8 cellular contexts compared by ENCODE assay signal in genomic region chr19:35693835-35694599, GRCh38. TPM values are rescaled to one million over a fixed set of nuclear protein-coding genes. Genes with fewer than 3 reads are reported as not detected.
DNase-seq lines count a peak whose midpoint lies in the region; ATAC-seq and TF ChIP-seq lines count a peak whose summit lies in the region.

No MANE protein-coding gene starts in this region.

- ATAC-seq in HG02571 (IDR thresholded peaks at IDR 0.05; ENCODE audit: unreplicated experiment) (peak; percentile 78), aorta (ENCODE audit: low FRiP score) (peak; percentile 96)

- no peak overlapping the region for H3K4me3 Mint-ChIP-seq in glutamatergic neuron (ENCODE audit: unreplicated experiment)

- H3K27ac ChIP-seq in SK-N-MC (no peak overlapping the region), prostate gland (no peak overlapping the region), aorta (ENCODE audit: low read depth in 1 of 2, low read length in 2 of 2) (no peak overlapping the region)

- TF ChIP-seq CTCF in glutamatergic neuron (IDR thresholded peaks at IDR 0.05; ENCODE audit: partially characterized antibody, unreplicated experiment) (peak; percentile 84), prostate gland (IDR thresholded peaks at IDR 0.05) (peak; percentile 75 to 97 (median 96))

- H3K4me3 ChIP-seq in SK-N-MC = no peak overlapping the region
- no peak overlapping the region for H3K4me3 ChIP-seq in prostate gland
- H3K4me3 ChIP-seq in aorta (ENCODE audit: low read length in 2 of 2) = no peak overlapping the region

- no peaks in the 10 kb centered on the region for H3K4me1 ChIP-seq in prostate gland (replicated peaks)
- no peaks in the 10 kb centered on the region for H3K4me1 ChIP-seq in aorta (ENCODE audit: control insufficient read depth in 1 of 2, insufficient read depth in 2 of 2, low read length in 2 of 2)

- WGBS in prostate gland = 31% methylated on average over 8 of the region's 8 CpGs
- WGBS in aorta, 2 donors = 34 to 39% methylated on average over 8 of the region's 8 CpGs

- H3K4me1 Mint-ChIP-seq in glutamatergic neuron (ENCODE audit: low read depth, unreplicated experiment) = no peaks in the 10 kb centered on the region

- no peak for TF ChIP-seq POLR2A in prostate gland (IDR thresholded peaks at IDR 0.05)

- H3K36me3 ChIP-seq in SK-N-MC (ENCODE audit: insufficient read depth, low read length) (no peaks in the 10 kb centered on the region), prostate gland (no peaks in the 10 kb centered on the region), aorta (ENCODE audit: control insufficient read depth in 1 of 2, insufficient read depth in 2 of 2, low read length in 1 of 2) (no peaks in the 10 kb centered on the region)

- no peak overlapping the region for H3K9ac ChIP-seq in SK-N-MC (ENCODE audit: insufficient read length)

- no peaks in the 10 kb centered on the region for H3K36me3 Mint-ChIP-seq in glutamatergic neuron (ENCODE audit: unreplicated experiment)

- no peak overlapping the region for H3K27ac Mint-ChIP-seq in glutamatergic neuron (ENCODE audit: unreplicated experiment)

- intact Hi-C loops in prostate gland (cut with DNase I) (loop anchor here (1.0 kb wide), 1 partner anchor 23 kb away; no protein-coding TSS in a partner anchor), aorta (cut with DNase I) (loop anchor here (1.0 to 2.0 kb wide), 4 partner anchors 23 to 237 kb away; no protein-coding TSS in a partner anchor)

- no peaks in the 10 kb centered on the region for H3K9me3 Mint-ChIP-seq in glutamatergic neuron (ENCODE audit: unreplicated experiment)

- H3K27me3 ChIP-seq in prostate gland (replicated peaks; ENCODE audit: insufficient read depth) (no peaks in the 10 kb centered on the region), aorta (ENCODE audit: control insufficient read depth in 1 of 2, insufficient read depth in 2 of 2, low read length in 1 of 2) (no peaks in the 10 kb centered on the region)

- DNase-seq in GM03348 (ENCODE audit: low spot score) (peak; percentile 93), NCI-H1105 (lab: John Stamatoyannopoulos, UW) (peak; percentile 86), SK-N-MC (ENCODE audit: low read depth, low spot score) (peak; percentile 32), glutamatergic neuron (peak; percentile 88), prostate gland (ENCODE audit: low spot score) (peak; percentile 83), aorta (peak; percentile 90 to 92)
- peak; percentile 91 for DNase-seq in activated naive CD4-positive, alpha-beta T cell treated with Interleukin-2 at 50 U/mL for 16 hours

- H3K27me3 Mint-ChIP-seq in glutamatergic neuron (ENCODE audit: unreplicated experiment) = no peaks in the 10 kb centered on the region

- no peaks in the 10 kb centered on the region for H3K9me3 ChIP-seq in SK-N-MC (ENCODE audit: low read depth, low read length)
- H3K9me3 ChIP-seq in prostate gland = no peaks in the 10 kb centered on the region
- no peaks in the 10 kb centered on the region for H3K9me3 ChIP-seq in aorta (ENCODE audit: control insufficient read depth, low read length)

RNA-seq across cellular contexts. Expression of gene ZBTB32, which starts 10.3 kb away (rescaled TPM):
- total RNA-seq in glutamatergic neuron (ENCODE audit: unreplicated experiment) (not detected), prostate gland (1 to 10 TPM in 1 of 2 donors, not detected in 1; 3.1 TPM), aorta (under 1 TPM in 1 of 2 donors, not detected in 1; 0.19 TPM)
- not detected for polyA plus RNA-seq in aorta

RNA-seq across cellular contexts. Expression of gene KMT2B, which starts 23.8 kb away (rescaled TPM):
- total RNA-seq in glutamatergic neuron (ENCODE audit: unreplicated experiment) (60.8 TPM), prostate gland (10 to 100 TPM; 32.3 to 89.5 TPM), aorta (10 to 100 TPM; 33.6 to 37.9 TPM)
- 10 to 100 TPM in 1 of 2 donors, 1 to 10 TPM in 1; 6.4 to 43.3 TPM for polyA plus RNA-seq in aorta

RNA-seq across cellular contexts. Expression of gene UPK1A, which starts 27.7 kb away (rescaled TPM):
- total RNA-seq in glutamatergic neuron (ENCODE audit: unreplicated experiment) (not detected), prostate gland (1 to 10 TPM; 3.8 to 5.5 TPM), aorta (not detected)
- 1 to 10 TPM in 1 of 2 donors, under 1 TPM in 1; 0.54 to 1.5 TPM for polyA plus RNA-seq in aorta

RNA-seq across cellular contexts. Expression of gene COX6B1, which starts 45.9 kb away (rescaled TPM):
- total RNA-seq in glutamatergic neuron (ENCODE audit: unreplicated experiment) (448 TPM), prostate gland (100 to 1,000 TPM; 334 to 665 TPM), aorta (100 to 1,000 TPM; 196 to 216 TPM)
- 100 to 1,000 TPM; 502 to 730 TPM for polyA plus RNA-seq in aorta

RNA-seq across cellular contexts. Expression of gene IGFLR1, which starts 48.2 kb away (rescaled TPM):
- total RNA-seq in glutamatergic neuron (ENCODE audit: unreplicated experiment) = 4.7 TPM
- total RNA-seq in prostate gland = 10 to 100 TPM in 1 of 2 donors, 1 to 10 TPM in 1; 9.4 to 16.1 TPM
- total RNA-seq in aorta = 10 to 100 TPM in 1 of 2 donors, 1 to 10 TPM in 1; 8.1 to 14.9 TPM
- 10 to 100 TPM in 1 of 2 donors, 1 to 10 TPM in 1; 5.1 to 10.9 TPM for polyA plus RNA-seq in aorta

Comparison
In these comparisons a context has a peak if more than half of its experiments do, and no peak if none do; other contexts are left out.
1. DNase-seq: peak in every context shown above with its lines; median percentile 93 in GM03348; 91 in activated naive CD4-positive, alpha-beta T cell treated with Interleukin-2 at 50 U/mL for 16 hours; 91 in aorta; 88 in glutamatergic neuron; 86 in NCI-H1105; 83 in prostate gland; 32 in SK-N-MC.